8 cellular contexts compared by ENCODE assay signal in the genomic region with DNA sequence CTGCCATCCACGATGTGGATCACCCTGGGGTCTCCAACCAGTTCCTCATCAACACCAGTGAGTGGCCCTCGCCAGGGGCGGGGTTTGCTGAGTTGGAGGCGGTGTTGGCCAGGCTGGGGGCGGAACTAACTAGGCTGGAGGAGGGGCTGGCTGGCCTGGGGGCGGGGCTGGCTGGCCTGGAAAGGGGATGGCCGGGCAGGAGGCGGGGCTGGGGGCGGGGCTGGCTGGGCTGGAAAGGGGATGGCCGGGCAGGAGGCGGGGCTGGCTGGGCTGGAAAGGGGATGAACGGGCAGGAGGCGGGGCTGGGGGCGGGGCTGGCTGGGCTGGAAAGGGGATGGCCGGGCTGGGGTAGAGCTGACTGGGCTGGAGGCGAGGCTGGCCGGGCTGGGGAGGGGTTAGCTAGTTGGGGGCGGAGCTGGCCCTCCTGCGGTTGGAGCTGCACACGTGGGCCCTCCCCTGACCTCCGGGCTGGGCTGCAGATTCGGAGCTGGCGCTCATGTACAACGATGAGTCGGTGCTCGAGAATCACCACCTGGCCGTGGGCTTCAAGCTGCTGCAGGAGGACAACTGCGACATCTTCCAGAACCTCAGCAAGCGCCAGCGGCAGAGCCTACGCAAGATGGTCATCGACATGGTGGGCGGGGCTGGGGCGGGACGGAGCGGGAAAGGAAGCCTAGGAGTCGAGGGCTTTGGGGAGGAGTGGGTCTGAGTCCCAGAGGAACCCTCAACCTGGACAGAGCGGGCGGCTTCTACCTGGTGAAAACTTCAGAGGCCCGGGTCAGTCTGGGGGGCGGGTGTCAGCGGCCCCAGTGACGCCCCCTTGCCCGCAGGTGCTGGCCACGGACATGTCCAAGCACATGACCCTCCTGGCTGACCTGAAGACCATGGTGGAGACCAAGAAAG.
DNase-seq lines count a peak whose midpoint lies in the region.

No MANE protein-coding gene starts in this region.

- DNase-seq in ELF-1 (ENCODE audit: low read depth, low spot score) = peak; percentile 97
- peak; percentile 87 for DNase-seq in HCEC 1CT
- DNase-seq in NCI-H1436 (lab: John Stamatoyannopoulos, UW) = peak; percentile 84
- DNase-seq in activated CD4-positive, CD25-positive, alpha-beta regulatory T cell treated with anti-CD3 and anti-CD28 coated beads, Interleukin-2, amount 50 U/mL, for 72 hours = peak; percentile 93
- peak; percentile 80 for DNase-seq in central memory CD4-positive, alpha-beta T cell
- peak; percentile 94 for DNase-seq in iris pigment epithelial cell (ENCODE audit: low read depth)
- peak; percentile 71 to 84 for DNase-seq in stimulated activated CD4-positive, alpha-beta T cell treated with anti-CD3 and anti-CD28 coated beads, Interleukin-12 subunit alpha, Interleukin-12 subunit beta, amount 100 ng/mL, for 24 hours (ENCODE audit: low read depth in 2 of 2)
- DNase-seq in cortex of kidney (lab: John Stamatoyannopoulos, UW) = no peak
